Comparison of ENCODE assay signal across 8 cellular contexts in genomic region chr18:74963820-74964446, GRCh38.
A peak's percentile ranks its signal among the peaks of the same experiment; 100 is the strongest.
DNase-seq lines count a peak whose midpoint lies in the region; ATAC-seq, FAIRE-seq and TF ChIP-seq lines count a peak whose summit lies in the region.

No MANE protein-coding gene starts in this region.

- TF ChIP-seq CTCF in gastroesophageal sphincter (IDR thresholded peaks at IDR 0.05): no peak
- TF ChIP-seq CTCF in spleen (IDR thresholded peaks at IDR 0.05 in 8 of 11, conservative IDR thresholded peaks at IDR 0.05 in 3 of 11): peak in 6 of 11 experiments; percentile 16 to 33 (median 27)
- no peak for TF ChIP-seq CTCF in ovary (IDR thresholded peaks at IDR 0.05)

- no peaks in the 10 kb centered on the region for H3K9me3 Mint-ChIP-seq in activated naive CD4-positive, alpha-beta T cell treated with anti-CD3 and anti-CD28 coated beads, Interleukin-2, amount 10 ng/mL, durations not matched to agents 7 days and 5 days

- H3K4me3 Mint-ChIP-seq in activated naive CD4-positive, alpha-beta T cell treated with anti-CD3 and anti-CD28 coated beads, Interleukin-2, amount 10 ng/mL, durations not matched to agents 7 days and 5 days: no peak overlapping the region

- TF ChIP-seq POLR2A in gastroesophageal sphincter (IDR thresholded peaks at IDR 0.05) (no peak), spleen (IDR thresholded peaks at IDR 0.05) (no peak), ovary (IDR thresholded peaks at IDR 0.05) (no peak)

- H3K4me1 Mint-ChIP-seq in activated naive CD4-positive, alpha-beta T cell treated with anti-CD3 and anti-CD28 coated beads, Interleukin-2, amount 10 ng/mL, durations not matched to agents 7 days and 5 days: no peaks in the 10 kb centered on the region

- H3K27me3 Mint-ChIP-seq in activated naive CD4-positive, alpha-beta T cell treated with anti-CD3 and anti-CD28 coated beads, Interleukin-2, amount 10 ng/mL, durations not matched to agents 7 days and 5 days: no peaks in the 10 kb centered on the region

- H3K36me3 ChIP-seq in gastroesophageal sphincter (no peaks in the 10 kb centered on the region), spleen (peaks cover 0 to 5% (median 0%) of the 10 kb centered on the region in 6 donors), ovary (no peaks in the 10 kb centered on the region)

- H3K9me3 ChIP-seq in gastroesophageal sphincter (no peaks in the 10 kb centered on the region), spleen (peaks cover 0 to 9% (median 0%) of the 10 kb centered on the region in 8 donors), ovary (no peaks in the 10 kb centered on the region)

- H3K36me3 Mint-ChIP-seq in activated naive CD4-positive, alpha-beta T cell treated with anti-CD3 and anti-CD28 coated beads, Interleukin-2, amount 10 ng/mL, durations not matched to agents 7 days and 5 days: no peaks in the 10 kb centered on the region

- CTCF ChIA-PET in activated naive CD4-positive, alpha-beta T cell treated with anti-CD3 and anti-CD28 coated beads, Interleukin-2, amount 10 ng/mL, durations not matched to agents 7 days and 5 days (lab: Charles Lee): interaction anchor here (0.8 to 2.0 kb wide), 6 partner anchors 9 to 314 kb away, joined by 3 to 6 read pairs (median 4); no protein-coding TSS in a partner anchor

- H3K4me3 ChIP-seq in gastroesophageal sphincter: no peak overlapping the region
- no peak overlapping the region for H3K4me3 ChIP-seq in spleen
- H3K4me3 ChIP-seq in ovary: no peak overlapping the region

- no peaks in the 10 kb centered on the region for H3K27me3 ChIP-seq in gastroesophageal sphincter
- no peaks in the 10 kb centered on the region for H3K27me3 ChIP-seq in spleen (replicated peaks in 1 of 7)
- H3K27me3 ChIP-seq in ovary: no peaks in the 10 kb centered on the region

- intact Hi-C loops in spleen (cut with DNase I; ENCODE audit: low total_unique reads) (no loop called here), ovary (cut with DNase I) (no loop called here)

- no peaks in the 10 kb centered on the region for H3K4me1 ChIP-seq in gastroesophageal sphincter
- H3K4me1 ChIP-seq in spleen: no peaks in the 10 kb centered on the region
- H3K4me1 ChIP-seq in ovary (ENCODE audit: insufficient read depth): no peaks in the 10 kb centered on the region

- peak; percentile 36 for DNase-seq in KBM-7
- peak; percentile 22 for DNase-seq in RCC 7860 (ENCODE audit: low spot score)
- DNase-seq in spleen: no peak
- DNase-seq in ovary: no peak
- no peak for DNase-seq in activated naive CD4-positive, alpha-beta T cell treated with anti-CD3 and anti-CD28 coated beads, Interleukin-2, amount 10 ng/mL, durations not matched to agents 7 days and 5 days

- no peak overlapping the region for H3K27ac Mint-ChIP-seq in activated naive CD4-positive, alpha-beta T cell treated with anti-CD3 and anti-CD28 coated beads, Interleukin-2, amount 10 ng/mL, durations not matched to agents 7 days and 5 days

- FAIRE-seq in G401.6 (lab: Jason Lieb, UNC) (peak; percentile 55), RCC 7860 (lab: Jason Lieb, UNC) (no peak)

- H3K27ac ChIP-seq in gastroesophageal sphincter: no peak overlapping the region
- H3K27ac ChIP-seq in spleen: no peak overlapping the region
- no peak overlapping the region for H3K27ac ChIP-seq in ovary

- TF ChIP-seq EP300 in gastroesophageal sphincter (IDR thresholded peaks at IDR 0.05) (no peak), ovary (IDR thresholded peaks at IDR 0.05) (no peak)

- in situ Hi-C loops in KBM-7 (cut with MboI; ENCODE audit: low pct_unique_long_range_greater_than_20kb, low sequenced_read_pairs): no loop called here

- ATAC-seq in GM21529 (IDR thresholded peaks at IDR 0.05; ENCODE audit: unreplicated experiment) (peak; percentile 94), gastroesophageal sphincter (peak; percentile 31)

- WGBS in gastroesophageal sphincter (ENCODE audit: low coverage in 1 of 2), 2 donors: 56 to 79% methylated on average over 2 to 6 of the region's 7 CpGs
- whole genome bisulfite sequencing in spleen, 5 donors: 56 to 80% (median 66%) methylated on average over 7 of the region's 7 CpGs
- WGBS in ovary, 3 donors: 34 to 56% (median 38%) methylated on average over 7 of the region's 7 CpGs

Comparison
In these comparisons a context has a peak if more than half of its experiments do, and no peak if none do; other contexts are left out.
1. DNase-seq: peak in KBM-7 (single experiment) and RCC 7860 (single experiment); none in spleen (single experiment), ovary (0 of 5) and activated naive CD4-positive, alpha-beta T cell treated with anti-CD3 and anti-CD28 coated beads, Interleukin-2, amount 10 ng/mL, durations not matched to agents 7 days and 5 days (single experiment).
2. CTCF ChIP-seq: peak in spleen (6 of 11); none in gastroesophageal sphincter (0 of 4) and ovary (0 of 3).